Comparison of ENCODE assay signal across 35 cellular contexts in the genomic region with DNA sequence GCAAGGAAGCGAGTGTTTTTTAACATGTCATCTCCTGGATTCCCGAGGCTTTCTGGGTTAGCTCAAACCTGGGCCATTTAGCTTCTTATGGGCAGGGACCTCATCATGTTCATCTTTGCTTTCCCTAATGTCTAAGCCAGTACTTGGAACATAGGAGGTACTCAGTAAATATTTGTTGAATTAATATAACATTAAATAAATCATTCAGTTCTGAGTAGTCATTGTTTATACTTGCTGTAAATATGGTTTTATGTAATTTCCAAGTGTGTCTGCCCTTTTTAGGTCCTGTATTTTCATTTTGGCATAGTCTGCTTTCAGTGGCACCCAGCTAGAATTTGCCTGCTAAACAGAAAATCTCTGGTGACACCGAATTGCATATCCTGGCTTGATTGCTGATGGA.
DNase-seq lines count a peak whose midpoint lies in the region; ATAC-seq, FAIRE-seq and TF ChIP-seq lines count a peak whose summit lies in the region.
"Had no signal": no experiment of that assay in that cellular context is flagged by ENCODE, and none has a peak within 500 bp of the region (broad histone marks: within the 10 kb centered on the region; RNA-seq: fewer than 3 reads in every experiment).

No MANE protein-coding gene starts in this region.

- TF ChIP-seq EP300 in esophagus muscularis mucosa (IDR thresholded peaks at IDR 0.05) = no peak

- H3K4me1 Mint-ChIP-seq in neural progenitor cell = peaks cover 40% of the 10 kb centered on the region
- H3K4me1 Mint-ChIP-seq in activated naive CD8-positive, alpha-beta T cell treated with anti-CD3 and anti-CD28 coated beads, Interleukin-2, amount 50 U/mL, for 24 hours = peaks cover 6% of the 10 kb centered on the region
- H3K4me1 Mint-ChIP-seq: activated CD4-positive, alpha-beta memory T cell treated with anti-CD3 and anti-CD28 coated beads, Interleukin-2, amount 10 ng/mL, durations not matched to agents 7 days and 5 days; central memory CD8-positive, alpha-beta T cell had no signal

- TF ChIP-seq CTCF in esophagus muscularis mucosa (IDR thresholded peaks at IDR 0.05) (no peak), neural progenitor cell (IDR thresholded peaks at IDR 0.05) (no peak)

- no peaks in the 10 kb centered on the region for H3K36me3 ChIP-seq in esophagus muscularis mucosa
- no peaks in the 10 kb centered on the region for H3K36me3 ChIP-seq in neural progenitor cell
- H3K36me3 ChIP-seq: right atrium auricular region had no signal

- H3F3A ChIP-seq in neural progenitor cell (ENCODE audit: low read depth) = peaks cover 38% of the 10 kb centered on the region

- intact Hi-C loops in esophagus muscularis mucosa (cut with DNase I) = no loop called here

- no peak overlapping the region for H3K9ac ChIP-seq in neural progenitor cell
- H3K9ac ChIP-seq: GM23248, parathyroid adenoma had no signal

- H3K9me3 ChIP-seq in esophagus muscularis mucosa = no peaks in the 10 kb centered on the region
- H3K9me3 ChIP-seq in neural progenitor cell (ENCODE audit: low read depth) = no peaks in the 10 kb centered on the region
- H3K9me3 ChIP-seq: Caco-2, mucosa of descending colon, right atrium auricular region had no signal

- H3K27me3 ChIP-seq in esophagus muscularis mucosa = no peaks in the 10 kb centered on the region
- H3K27me3 ChIP-seq in neural progenitor cell = no peaks in the 10 kb centered on the region
- H3K27me3 ChIP-seq: right atrium auricular region had no signal

- no peak overlapping the region for H3K4me3 ChIP-seq in esophagus muscularis mucosa
- H3K4me3 ChIP-seq in neural progenitor cell = no peak overlapping the region
- H3K4me3 ChIP-seq: GM23248, lung, mucosa of descending colon, right atrium auricular region had no signal

- H3K36me3 Mint-ChIP-seq in neural progenitor cell = peaks cover 1% of the 10 kb centered on the region
- peaks cover 3% of the 10 kb centered on the region for H3K36me3 Mint-ChIP-seq in activated naive CD8-positive, alpha-beta T cell treated with anti-CD3 and anti-CD28 coated beads, Interleukin-2, amount 50 U/mL, for 24 hours (ENCODE audit: low read depth)
- H3K36me3 Mint-ChIP-seq: CD14-positive monocyte had no signal

- H3K27ac ChIP-seq in esophagus muscularis mucosa (replicated peaks in 1 of 4) = peak overlapping the region; percentile 64 to 69 (median 67)
- no peak overlapping the region for H3K27ac ChIP-seq in neural progenitor cell
- H3K27ac ChIP-seq: GM23248, parathyroid adenoma, right atrium auricular region had no signal

- H3K4me3 Mint-ChIP-seq in neural progenitor cell = no peak overlapping the region
- H3K4me3 Mint-ChIP-seq in activated naive CD8-positive, alpha-beta T cell treated with anti-CD3 and anti-CD28 coated beads, Interleukin-2, amount 50 U/mL, for 24 hours = no peak overlapping the region
- H3K4me3 Mint-ChIP-seq: activated CD4-positive, alpha-beta memory T cell treated with anti-CD3 and anti-CD28 coated beads, Interleukin-2, amount 10 ng/mL, durations not matched to agents 7 days and 5 days; CD14-positive monocyte; central memory CD8-positive, alpha-beta T cell; dendritic cell treated with granulocyte-macrophage colony-stimulating factor and Interleukin-4, amounts not matched to agents 40 ng/mL and 50 ng/mL, for 4 days; endodermal cell; stimulated activated naive CD8-positive, alpha-beta T cell treated with anti-CD3 and anti-CD28 coated beads, Interleukin-15, Interleukin-2, amounts not matched to agents 100 ng/mL and 50 ng/mL, for 24 hours had no signal

- FAIRE-seq in HTR-8/SVneo (lab: Jason Lieb, UNC) = peak; percentile 93
- FAIRE-seq in urothelium cell line (lab: Jason Lieb, UNC) = peak; percentile 83
- no peak for FAIRE-seq in GM12892 (lab: Jason Lieb, UNC)

- no peaks in the 10 kb centered on the region for H3K9me3 Mint-ChIP-seq in neural progenitor cell
- H3K9me3 Mint-ChIP-seq in activated naive CD8-positive, alpha-beta T cell treated with anti-CD3 and anti-CD28 coated beads, Interleukin-2, amount 50 U/mL, for 24 hours = peaks cover 4% of the 10 kb centered on the region
- H3K9me3 Mint-ChIP-seq: activated CD4-positive, alpha-beta memory T cell treated with anti-CD3 and anti-CD28 coated beads, Interleukin-2, amount 10 ng/mL, durations not matched to agents 7 days and 5 days; CD14-positive monocyte; central memory CD8-positive, alpha-beta T cell; dendritic cell treated with granulocyte-macrophage colony-stimulating factor and Interleukin-4, amounts not matched to agents 40 ng/mL and 50 ng/mL, for 4 days; endodermal cell; stimulated activated naive CD8-positive, alpha-beta T cell treated with anti-CD3 and anti-CD28 coated beads, Interleukin-15, Interleukin-2, amounts not matched to agents 100 ng/mL and 50 ng/mL, for 24 hours had no signal

- DNase-seq in HTR-8/SVneo (ENCODE audit: insufficient read length, low spot score) (no peak), esophagus muscularis mucosa (ENCODE audit: extremely low spot score) (no peak), neural progenitor cell (ENCODE audit: low spot score) (no peak), urothelium cell line (ENCODE audit: low spot score) (no peak), NCI-H187 (lab: John Stamatoyannopoulos, UW) (no peak), GM12892 (ENCODE audit: insufficient read length) (no peak)
- no peak for DNase-seq in activated naive CD8-positive, alpha-beta T cell treated with anti-CD3 and anti-CD28 coated beads, Interleukin-2, amount 50 U/mL, for 24 hours
- DNase-seq: activated CD4-positive, alpha-beta memory T cell treated with anti-CD3 and anti-CD28 coated beads, Interleukin-2, amount 10 ng/mL, durations not matched to agents 7 days and 5 days; activated CD4-positive, CD25-positive, alpha-beta regulatory T cell treated with anti-CD3 and anti-CD28 coated beads, Interleukin-2, amount 50 U/mL, for 72 hours; activated CD8-positive, alpha-beta memory T cell treated with anti-CD3 and anti-CD28 coated beads, Interleukin-2, amount 50 U/mL, for 4 hours; activated naive CD4-positive, alpha-beta T cell; Caco-2; DND-41; endodermal cell; foreskin melanocyte; GF-D8; GM23248; hippocampal formation; KG1; mucosa of descending colon; NCI-H1436 treated with DMSO at 0.1 percent for 48 hours; NCI-H2107; NCI-H446; NCI-H774; SHP77 treated with DMSO at 0.1 percent for 48 hours; stimulated activated CD8-positive, alpha-beta memory T cell treated with anti-CD3 and anti-CD28 coated beads, Interleukin-4, amount 100 ng/mL, for 48 hours; T-helper 2 cell had no signal

- no peak overlapping the region for H3K4me2 ChIP-seq in neural progenitor cell

- 47% methylated on average over 3 of the region's 3 CpGs for WGBS in esophagus muscularis mucosa

- no peaks in the 10 kb centered on the region for H3K27me3 Mint-ChIP-seq in neural progenitor cell (ENCODE audit: insufficient read depth, low read depth)
- H3K27me3 Mint-ChIP-seq in activated naive CD8-positive, alpha-beta T cell treated with anti-CD3 and anti-CD28 coated beads, Interleukin-2, amount 50 U/mL, for 24 hours = no peaks in the 10 kb centered on the region
- H3K27me3 Mint-ChIP-seq: activated CD4-positive, alpha-beta memory T cell treated with anti-CD3 and anti-CD28 coated beads, Interleukin-2, amount 10 ng/mL, durations not matched to agents 7 days and 5 days; central memory CD8-positive, alpha-beta T cell; dendritic cell treated with granulocyte-macrophage colony-stimulating factor and Interleukin-4, amounts not matched to agents 40 ng/mL and 50 ng/mL, for 4 days; stimulated activated naive CD8-positive, alpha-beta T cell treated with anti-CD3 and anti-CD28 coated beads, Interleukin-15, Interleukin-2, amounts not matched to agents 100 ng/mL and 50 ng/mL, for 24 hours had no signal

- no peak for ATAC-seq in activated naive CD8-positive, alpha-beta T cell treated with anti-CD3 and anti-CD28 coated beads, Interleukin-2, amount 50 U/mL, for 24 hours
- ATAC-seq: esophagus mucosa, mucosa of descending colon had no signal

- H3K4me1 ChIP-seq in esophagus muscularis mucosa (peaks cover 3 to 65% (median 48%) of the 10 kb centered on the region in 4 donors), neural progenitor cell (peaks cover 32% of the 10 kb centered on the region)
- H3K4me1 ChIP-seq: Caco-2, parathyroid adenoma had no signal

- TF ChIP-seq POLR2A in esophagus muscularis mucosa (IDR thresholded peaks at IDR 0.05; ENCODE audit: low read depth) (no peak), GM12892 (IDR thresholded peaks at IDR 0.05; ENCODE audit: low read depth, low read length) (no peak)

- no peaks in the 10 kb centered on the region for H4K20me1 ChIP-seq in neural progenitor cell (ENCODE audit: low read depth)

- peak overlapping the region; percentile 50 for H3K27ac Mint-ChIP-seq in neural progenitor cell
- no peak overlapping the region for H3K27ac Mint-ChIP-seq in activated naive CD8-positive, alpha-beta T cell treated with anti-CD3 and anti-CD28 coated beads, Interleukin-2, amount 50 U/mL, for 24 hours
- H3K27ac Mint-ChIP-seq: activated CD4-positive, alpha-beta memory T cell treated with anti-CD3 and anti-CD28 coated beads, Interleukin-2, amount 10 ng/mL, durations not matched to agents 7 days and 5 days; dendritic cell treated with granulocyte-macrophage colony-stimulating factor and Interleukin-4, amounts not matched to agents 40 ng/mL and 50 ng/mL, for 4 days; endodermal cell; stimulated activated naive CD8-positive, alpha-beta T cell treated with anti-CD3 and anti-CD28 coated beads, Interleukin-15, Interleukin-2, amounts not matched to agents 100 ng/mL and 50 ng/mL, for 24 hours had no signal

- H3K79me2 ChIP-seq in neural progenitor cell (ENCODE audit: low read depth) = no peaks in the 10 kb centered on the region
- H3K79me2 ChIP-seq: parathyroid adenoma had no signal

- no peak overlapping the region for H2AFZ ChIP-seq in neural progenitor cell (replicated peaks)
- H2AFZ ChIP-seq: GM23248, parathyroid adenoma had no signal
